ENCODE assay signal across 19 cellular contexts in the genomic region with DNA sequence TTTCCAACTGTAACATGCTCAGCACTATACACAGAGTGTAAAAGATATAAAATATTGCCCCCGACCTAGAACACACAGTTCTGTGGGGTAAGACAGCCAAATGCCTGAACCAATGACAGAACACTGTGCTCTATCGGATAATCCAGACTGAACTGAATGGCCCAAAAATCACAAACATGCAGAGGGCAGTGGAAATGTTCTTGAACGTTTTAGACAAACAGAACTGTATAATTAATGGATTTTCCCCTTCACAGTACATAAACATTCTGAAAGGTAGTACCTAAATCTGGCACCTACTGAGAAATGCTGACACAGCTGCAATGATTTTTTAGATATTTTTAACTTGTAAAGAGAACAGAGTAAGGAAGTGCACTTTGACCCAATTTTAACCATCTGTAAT. TPM values are rescaled to one million over a fixed set of nuclear protein-coding genes. Genes with fewer than 3 reads are reported as not detected.
DNase-seq lines count a peak whose midpoint lies in the region; ATAC-seq, FAIRE-seq and TF ChIP-seq lines count a peak whose summit lies in the region.
"Had no signal": no experiment of that assay in that cellular context is flagged by ENCODE, and none has a peak within 500 bp of the region (broad histone marks: within the 10 kb centered on the region; RNA-seq: fewer than 3 reads in every experiment).

No MANE protein-coding gene starts in this region.

- H3K27me3 Mint-ChIP-seq in neural crest cell (ENCODE audit: low read depth) (no peaks in the 10 kb centered on the region), chondrocyte (ENCODE audit: low read depth) (no peaks in the 10 kb centered on the region)

- H3K4me2 ChIP-seq in A549 (no peak overlapping the region), Karpas-422 (ENCODE audit: low read depth, low read length, poor library complexity, severe bottlenecking) (peak overlapping the region; percentile 55)

- TF ChIP-seq POLR2A in A549 (IDR thresholded peaks at IDR 0.05; ENCODE audit: low read length) (no peak), esophagus muscularis mucosa (IDR thresholded peaks at IDR 0.05; ENCODE audit: low read depth) (no peak)

- peaks cover 39% of the 10 kb centered on the region for H3K4me1 ChIP-seq in A549
- peaks cover 22% of the 10 kb centered on the region for H3K4me1 ChIP-seq in Karpas-422 (ENCODE audit: low read length)
- H3K4me1 ChIP-seq in esophagus muscularis mucosa, result peaks cover 42 to 97% (median 96%) of the 10 kb centered on the region in 4 donors

- no peak overlapping the region for H3K27ac ChIP-seq in A549
- H3K27ac ChIP-seq in Karpas-422 (ENCODE audit: low read length), result peak overlapping the region; percentile 27; the same call in 1 of the 2 replicates
- peak overlapping the region; percentile 67 to 75 (median 70) for H3K27ac ChIP-seq in esophagus muscularis mucosa (replicated peaks in 1 of 4)
- H3K27ac ChIP-seq: left lung had no signal

- no peak for TF ChIP-seq RAD21 in A549 (conservative IDR thresholded peaks at IDR 0.05 in 1 of 2, IDR thresholded peaks at IDR 0.05 in 1 of 2)

- no peak overlapping the region for H2AFZ ChIP-seq in Karpas-422 (ENCODE audit: low read length)

- FAIRE-seq in A549 (lab: Jason Lieb, UNC), result no peak
- FAIRE-seq: A204.1 had no signal

- CTCF ChIA-PET in A549 (lab: Yijun Ruan, JAX) (no interaction called here), HEK293T (lab: Yijun Ruan, JAX) (no interaction called here)

- in situ Hi-C loops in GM13976 (cut with MboI; ENCODE audit: low sequenced_read_pairs, unreplicated experiment), result no loop called here

- POLR2A ChIA-PET in A549 (lab: Yijun Ruan, JAX) (no interaction called here), HEK293T (lab: Yijun Ruan, JAX) (no interaction called here)

- H3K9me3 Mint-ChIP-seq in neural crest cell (no peaks in the 10 kb centered on the region), chondrocyte (ENCODE audit: low read depth) (no peaks in the 10 kb centered on the region)
- H3K9me3 Mint-ChIP-seq: activated naive CD4-positive, alpha-beta T cell treated with anti-CD3 and anti-CD28 coated beads, Interleukin-2, amount 50 U/mL, for 24 hours; activated T-cell treated with anti-CD3 and anti-CD28 coated beads, Interleukin-2, amount 50 U/mL, for 4 hours; dendritic cell treated with granulocyte-macrophage colony-stimulating factor and Interleukin-4, amounts not matched to agents 40 ng/mL and 50 ng/mL, for 4 days had no signal

- H3K27ac Mint-ChIP-seq in neural crest cell (ENCODE audit: unreplicated experiment), result peak overlapping the region; percentile 54
- H3K27ac Mint-ChIP-seq in chondrocyte (ENCODE audit: unreplicated experiment), result no peak overlapping the region
- H3K27ac Mint-ChIP-seq: activated naive CD4-positive, alpha-beta T cell treated with anti-CD3 and anti-CD28 coated beads, Interleukin-2, amount 50 U/mL, for 24 hours; CD4-positive, alpha-beta memory T cell; dendritic cell treated with granulocyte-macrophage colony-stimulating factor and Interleukin-4, amounts not matched to agents 40 ng/mL and 50 ng/mL, for 4 days had no signal

- H4K20me1 ChIP-seq in Karpas-422 (ENCODE audit: insufficient read depth, low read depth, low read length), result no peaks in the 10 kb centered on the region

- H3K4me3 Mint-ChIP-seq in neural crest cell (no peak overlapping the region), chondrocyte (ENCODE audit: unreplicated experiment) (no peak overlapping the region)
- H3K4me3 Mint-ChIP-seq: activated naive CD4-positive, alpha-beta T cell treated with anti-CD3 and anti-CD28 coated beads, Interleukin-2, amount 50 U/mL, for 24 hours; activated T-cell treated with anti-CD3 and anti-CD28 coated beads, Interleukin-2, amount 50 U/mL, for 4 hours; CD4-positive, alpha-beta memory T cell; dendritic cell treated with granulocyte-macrophage colony-stimulating factor and Interleukin-4, amounts not matched to agents 40 ng/mL and 50 ng/mL, for 4 days had no signal

- no peak overlapping the region for H3K9ac ChIP-seq in Karpas-422 (ENCODE audit: low read length)

- peaks cover 50% of the 10 kb centered on the region for H3K4me1 Mint-ChIP-seq in neural crest cell
- H3K4me1 Mint-ChIP-seq in chondrocyte (ENCODE audit: low read depth), result peaks cover 43% of the 10 kb centered on the region

- DNase-seq in A549 (ENCODE audit: low read depth in 1 of 2, low spot score in 1 of 2) (no peak), Karpas-422 (no peak), esophagus muscularis mucosa (ENCODE audit: extremely low spot score) (no peak), neural crest cell (ENCODE audit: low read depth, low spot score) (no peak), chondrocyte (ENCODE audit: low spot score) (no peak), HuH-7 (ENCODE audit: low spot score) (no peak), GM13976 (ENCODE audit: low spot score) (no peak), HEK293T (ENCODE audit: extremely low spot score) (no peak)
- DNase-seq: activated CD4-positive, alpha-beta T cell treated with anti-CD3 and anti-CD28 coated beads, Interleukin-2, amount 50 U/mL, for 48 hours; activated T-cell treated with anti-CD3 and anti-CD28 coated beads, Interleukin-2, amount 50 U/mL, for 4 hours; CD4-positive, alpha-beta memory T cell; foreskin melanocyte; left lung; NCI-H526 treated with DMSO at 0.1 percent for 48 hours; PC-3; stimulated activated naive CD8-positive, alpha-beta T cell treated with anti-CD3 and anti-CD28 coated beads, Interleukin-15, Interleukin-2, amounts not matched to agents 100 U/mL and 50 U/mL, for 24 hours had no signal

- no peaks in the 10 kb centered on the region for H3K27me3 ChIP-seq in Karpas-422 (ENCODE audit: low read length)
- no peaks in the 10 kb centered on the region for H3K27me3 ChIP-seq in esophagus muscularis mucosa

- H3K36me3 Mint-ChIP-seq in neural crest cell (ENCODE audit: low read depth) (no peaks in the 10 kb centered on the region), chondrocyte (ENCODE audit: low read depth) (no peaks in the 10 kb centered on the region)
- H3K36me3 Mint-ChIP-seq: activated naive CD4-positive, alpha-beta T cell treated with anti-CD3 and anti-CD28 coated beads, Interleukin-2, amount 50 U/mL, for 24 hours; CD4-positive, alpha-beta memory T cell had no signal

- H3K4me3 ChIP-seq in A549, result no peak overlapping the region
- no peak overlapping the region for H3K4me3 ChIP-seq in Karpas-422 (ENCODE audit: low read length)
- peak overlapping the region in 1 of 4 donors; percentile 4 for H3K4me3 ChIP-seq in esophagus muscularis mucosa
- H3K4me3 ChIP-seq: left lung had no signal

- H3K36me3 ChIP-seq in Karpas-422 (ENCODE audit: insufficient read depth, low read length), result no peaks in the 10 kb centered on the region
- no peaks in the 10 kb centered on the region for H3K36me3 ChIP-seq in esophagus muscularis mucosa
- H3K36me3 ChIP-seq: left lung had no signal

- 57% methylated on average over 3 of the region's 3 CpGs for WGBS in A549 (ENCODE audit: missing lambda C conversion rate)
- 33% methylated on average over 3 of the region's 3 CpGs for WGBS in esophagus muscularis mucosa

- no peak for TF ChIP-seq EP300 in A549 (IDR thresholded peaks at IDR 0.05)
- TF ChIP-seq EP300 in esophagus muscularis mucosa (IDR thresholded peaks at IDR 0.05), result no peak

- TF ChIP-seq CTCF in A549 (IDR thresholded peaks at IDR 0.05), result no peak
- TF ChIP-seq CTCF in esophagus muscularis mucosa (IDR thresholded peaks at IDR 0.05), result no peak
- TF ChIP-seq CTCF in neural crest cell (conservative IDR thresholded peaks at IDR 0.05), result no peak
- TF ChIP-seq CTCF in chondrocyte (IDR thresholded peaks at IDR 0.05), result no peak
- TF ChIP-seq CTCF in GM13976 (IDR thresholded peaks at IDR 0.05; ENCODE audit: borderline replicate concordance, control extremely low read depth, extremely low read depth, insufficient read depth, missing control alignments), result no peak

- no peaks in the 10 kb centered on the region for H3K9me3 ChIP-seq in A549
- H3K9me3 ChIP-seq in Karpas-422 (ENCODE audit: low read length), result no peaks in the 10 kb centered on the region
- H3K9me3 ChIP-seq in esophagus muscularis mucosa, result no peaks in the 10 kb centered on the region
- H3K9me3 ChIP-seq: left lung had no signal

- no peaks in the 10 kb centered on the region for H3K79me2 ChIP-seq in Karpas-422 (ENCODE audit: low read length)

- H3K9me2 ChIP-seq in Karpas-422 (replicated peaks; ENCODE audit: insufficient read depth, low read length), result no peaks in the 10 kb centered on the region

- intact Hi-C loops in esophagus muscularis mucosa (cut with DNase I), result no loop called here

- ATAC-seq in A549, result no peak
- ATAC-seq: activated T-cell treated with anti-CD3 and anti-CD28 coated beads, Interleukin-2, amount 50 U/mL, for 4 hours; PC-3 had no signal

TF ChIP-seq in A549, 52 proteins besides CTCF, POLR2A, EP300 and RAD21:
- TF ChIP-seq CHD4 (IDR thresholded peaks at IDR 0.05; ENCODE audit: borderline replicate concordance) (no peak), MAFK (IDR thresholded peaks at IDR 0.05; ENCODE audit: partially characterized antibody) (peak; percentile 86)

TF ChIP-seq in HEK293T, 16 proteins besides CTCF, POLR2A, EP300 and RAD21:
- TF ChIP-seq LEF1 (IDR thresholded peaks at IDR 0.05; ENCODE audit: borderline replicate concordance) (no peak), ZNF384 (IDR thresholded peaks at IDR 0.05) (no peak), FOXM1 (IDR thresholded peaks at IDR 0.05; ENCODE audit: borderline replicate concordance) (no peak)

RNA-seq across cellular contexts. Expression of gene PARD3, which starts 33.4 kb away (rescaled TPM):
- polyA plus RNA-seq in A549 (2011; rRNA removed) (182 and 200 TPM in 2 replicates), A549 (2017; fragmentation: RNase III; extraction: RNeasy Plus Mini Kit Qiagen cat#74134 plus additional on column Dnase treatment) (88.7 to 110 TPM (median 104 TPM) in 3 replicates)
- 59.5 and 64.4 TPM in 2 replicates for polyA plus RNA-seq in A549 (2012; cell fraction: cytosol; rRNA removed)
- polyA plus RNA-seq in A549 (2012; cell fraction: nucleus; rRNA removed), result 31.6 and 49.8 TPM in 2 replicates
- polyA minus RNA-seq in A549 (2011; rRNA and poly(A)+ RNA removed), result 169 and 188 TPM in 2 replicates
- total RNA-seq in Karpas-422 (2014; rRNA removed; shearing (Covaris generic); ENCODE audit: low replicate concordance), result not detected in 2 replicates
- total RNA-seq in esophagus muscularis mucosa (100 to 1,000 TPM in 3 of 4 donors, 10 to 100 TPM in 1; 98.9 to 122 (median 105) TPM), neural crest cell (50.1 and 51.2 TPM in 2 replicates), chondrocyte (25.2 to 26.5 TPM (median 26.0 TPM) in 3 replicates)

Comparison
In these comparisons a context has a peak if more than half of its experiments do, and no peak if none do; other contexts are left out.
1. H3K27ac ChIP-seq: peak in Karpas-422 (single experiment) and esophagus muscularis mucosa (4 of 4); none in A549 (0 of 2).
2. RNA of gene PARD3, which starts 33.4 kb away (total RNA-seq): 98.9 to 122 TPM in esophagus muscularis mucosa, 50.1 to 51.2 TPM in neural crest cell and 25.2 to 26.5 TPM in chondrocyte; not detected in Karpas-422; every median in the first group is over 10 times any median in the second.